ENCODE assay signal across 24 cellular contexts in the genomic region with DNA sequence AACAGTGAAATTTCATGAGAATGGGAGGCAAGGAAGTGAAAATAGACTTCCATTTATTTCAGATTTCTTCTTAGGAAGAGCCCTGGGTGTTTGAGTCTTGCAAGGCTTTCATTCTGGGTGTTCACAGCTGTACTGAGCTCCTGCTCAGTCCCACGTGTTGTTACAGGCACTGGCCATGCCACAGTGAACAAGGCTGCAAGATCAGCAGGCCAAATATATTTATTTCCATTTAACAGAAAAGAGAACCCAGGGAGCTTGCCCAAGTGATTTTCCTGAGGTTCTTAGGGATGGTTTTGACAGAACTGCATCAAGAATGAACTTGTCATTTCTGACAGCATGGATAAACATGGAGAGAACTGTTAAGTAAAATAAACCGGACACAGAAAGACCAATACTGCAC. TPM values are rescaled to one million over a fixed set of nuclear protein-coding genes. Genes with fewer than 3 reads are reported as not detected.
DNase-seq lines count a peak whose midpoint lies in the region; ATAC-seq and TF ChIP-seq lines count a peak whose summit lies in the region.
"Had no signal": no experiment of that assay in that cellular context is flagged by ENCODE, and none has a peak within 500 bp of the region (broad histone marks: within the 10 kb centered on the region; RNA-seq: fewer than 3 reads in every experiment).

No MANE protein-coding gene starts in this region.

- ATAC-seq in esophagus mucosa (peak; percentile 31), gastrocnemius medialis (peak in 1 of 2 donors; percentile 32), HG03571 (IDR thresholded peaks at IDR 0.05; ENCODE audit: unreplicated experiment) (no peak)
- ATAC-seq: PC-3 had no signal

- no peaks in the 10 kb centered on the region for H3K36me3 ChIP-seq in left ventricle myocardium inferior
- no peaks in the 10 kb centered on the region for H3K36me3 ChIP-seq in gastrocnemius medialis
- H3K36me3 ChIP-seq in vagina = no peaks in the 10 kb centered on the region
- H3K36me3 ChIP-seq: lower lobe of right lung, spleen, suprapubic skin had no signal

- H3K9me3 ChIP-seq in left ventricle myocardium inferior (replicated peaks) (no peaks in the 10 kb centered on the region), gastrocnemius medialis (no peaks in the 10 kb centered on the region), vagina (no peaks in the 10 kb centered on the region)
- H3K9me3 ChIP-seq: lower lobe of right lung, spleen, suprapubic skin had no signal

- no peaks in the 10 kb centered on the region for H3K27me3 ChIP-seq in left ventricle myocardium inferior (ENCODE audit: low read depth)
- H3K27me3 ChIP-seq in gastrocnemius medialis = no peaks in the 10 kb centered on the region
- no peaks in the 10 kb centered on the region for H3K27me3 ChIP-seq in vagina
- H3K27me3 ChIP-seq: spleen, suprapubic skin had no signal

- TF ChIP-seq POLR2A in gastrocnemius medialis (IDR thresholded peaks at IDR 0.05) = no peak
- no peak for TF ChIP-seq POLR2A in vagina (IDR thresholded peaks at IDR 0.05)

- intact Hi-C loops in left ventricle myocardium inferior (cut with micrococcal nuclease) (no loop called here), gastrocnemius medialis (cut with DNase I; ENCODE audit: low total_unique reads) (loop anchor here (5.0 kb wide), 1 partner anchor 58 kb away; no protein-coding TSS in a partner anchor), vagina (cut with DNase I) (no loop called here)

- in situ Hi-C loops in gastrocnemius medialis (cut with MboI; ENCODE audit: low sequenced_read_pairs in 4 of 4) = no loop called here

- H3K4me3 ChIP-seq in left ventricle myocardium inferior = no peak overlapping the region
- no peak overlapping the region for H3K4me3 ChIP-seq in gastrocnemius medialis
- H3K4me3 ChIP-seq in vagina = no peak overlapping the region
- H3K4me3 ChIP-seq: lower lobe of right lung, spleen, suprapubic skin had no signal

- DNase-seq in NCI-H69 (lab: John Stamatoyannopoulos, UW) (peak; percentile 47), left ventricle myocardium inferior (peak; percentile 38), gastrocnemius medialis (peak in 1 of 2 donors; percentile 36), T-helper 1 cell (no peak), NCI-H146 treated with DMSO at 0.1 percent for 48 hours (lab: John Stamatoyannopoulos, UW; ENCODE audit: unreplicated experiment) (no peak), vagina (ENCODE audit: extremely low spot score in 2 of 2) (no peak)
- DNase-seq: activated CD4-positive, alpha-beta T cell treated with anti-CD3 and anti-CD28 coated beads, Interleukin-2, amount 50 U/mL, for 1 hour; activated CD8-positive, alpha-beta memory T cell treated with anti-CD3 and anti-CD28 coated beads, Interleukin-2, amount 50 U/mL, for 48 hours; activated gamma-delta T cell; amniotic stem cell; CD8-positive, alpha-beta memory T cell; DMS79; endodermal cell; lower lobe of right lung; NCI-H1694; NCI-H82; PC-3; spleen had no signal

- TF ChIP-seq CTCF in left ventricle myocardium inferior (IDR thresholded peaks at IDR 0.05; ENCODE audit: borderline replicate concordance) = no peak
- no peak for TF ChIP-seq CTCF in gastrocnemius medialis (IDR thresholded peaks at IDR 0.05 in 4 of 5, conservative IDR thresholded peaks at IDR 0.05 in 1 of 5)
- TF ChIP-seq CTCF in vagina (IDR thresholded peaks at IDR 0.05) = no peak

- H3K27ac ChIP-seq in left ventricle myocardium inferior (replicated peaks) (peak overlapping the region; percentile 86), gastrocnemius medialis (peak overlapping the region; percentile 15 to 70 (median 60)), vagina (no peak overlapping the region)
- H3K27ac ChIP-seq: HL-60, lower lobe of right lung, parathyroid adenoma, spleen, suprapubic skin, VCaP had no signal

- H3K4me1 ChIP-seq in left ventricle myocardium inferior (peaks cover 54% of the 10 kb centered on the region), gastrocnemius medialis (peaks cover 14 to 24% of the 10 kb centered on the region in 2 donors), vagina (no peaks in the 10 kb centered on the region)
- H3K4me1 ChIP-seq: lower lobe of right lung, parathyroid adenoma, suprapubic skin had no signal

RNA-seq across cellular contexts. Expression of a gene that starts 54.5 kb away (rescaled TPM):
- total RNA-seq in esophagus mucosa (4.2 TPM), left ventricle myocardium inferior (1,018 TPM), gastrocnemius medialis (100 to 1,000 TPM; 210 to 375 (median 311) TPM), vagina (102 TPM)
- total RNA-seq: PC-3 had no signal

Comparison
In these comparisons a context has a peak if more than half of its experiments do, and no peak if none do; other contexts are left out.
1. DNase-seq: peak in NCI-H69 (single experiment) and left ventricle myocardium inferior (single experiment); none in T-helper 1 cell (0 of 5), NCI-H146 treated with DMSO at 0.1 percent for 48 hours (single experiment) and vagina (0 of 2).
2. RNA of a gene that starts 54.5 kb away (total RNA-seq): 1,018 TPM in left ventricle myocardium inferior (single experiment), 210 to 375 TPM in gastrocnemius medialis and 102 TPM in vagina (single experiment); 4.2 TPM in esophagus mucosa (single experiment); every median in the first group is over 10 times any median in the second.